Comparison of ENCODE assay signal across 7 cellular contexts in genomic region chr2:99140860-99141109, GRCh38. TPM values are rescaled to one million over a fixed set of nuclear protein-coding genes. Genes with fewer than 3 reads are reported as not detected.
DNase-seq lines count a peak whose midpoint lies in the region; ATAC-seq and TF ChIP-seq lines count a peak whose summit lies in the region.

No MANE protein-coding gene starts in this region.

- H3K36me3 Mint-ChIP-seq in H9 (ENCODE audit: insufficient read depth in 1 of 3, low read depth in 3 of 3) (peaks cover 12 to 24% (median 15%) of the 10 kb centered on the region in 3 experiments), natural killer cell (no peaks in the 10 kb centered on the region)

- intact Hi-C loops in natural killer cell (cut with micrococcal nuclease): loop anchor here (1.0 kb wide), 3 partner anchors 14 to 349 kb away; partner anchors contain the start of genes LIPT1, MITD1, MRPL30 and TSGA10

- H2AFZ ChIP-seq in H9 (ENCODE audit: low read length): no peak overlapping the region

- DNase-seq in H9: no peak
- peak; percentile 41 to 68 for DNase-seq in NOMO-1 (lab: John Stamatoyannopoulos, UW; ENCODE audit: unreplicated experiment in 2 of 2)
- no peak for DNase-seq in effector memory CD4-positive, alpha-beta T cell
- no peak for DNase-seq in natural killer cell
- no peak for DNase-seq in SK-N-DZ (ENCODE audit: low spot score)
- DNase-seq in DMS114 treated with DMSO at 0.1 percent for 48 hours (lab: John Stamatoyannopoulos, UW; ENCODE audit: unreplicated experiment): no peak

- no CpG with 5 or more reads among the region's 21 CpGs for WGBS in H9 (ENCODE audit: extremely low coverage, insufficient read length, low lambda C conversion rate)

- H2BK15ac ChIP-seq in H9 (ENCODE audit: low read depth, low read length): no peak overlapping the region

- H3K23me2 ChIP-seq in H9 (ENCODE audit: insufficient read length, low read depth, low read length, poor library complexity, severe bottlenecking): peaks cover 4% of the 10 kb centered on the region

- peak overlapping the region; percentile 69 for H3K4me3 ChIP-seq in effector memory CD4-positive, alpha-beta T cell (ENCODE audit: insufficient read depth, low read depth, low read length, poor library complexity, severe bottlenecking)

- no peak overlapping the region for H2BK12ac ChIP-seq in H9 (ENCODE audit: insufficient read length, low read depth, low read length)

- peak overlapping the region; percentile 64 for H3K4me2 ChIP-seq in H9 (ENCODE audit: insufficient read depth, insufficient read length, low read length)

- no peak overlapping the region for H4K8ac ChIP-seq in H9 (replicated peaks; ENCODE audit: insufficient read length, low read depth, low read length)

- no peak overlapping the region for H2BK120ac ChIP-seq in H9 (ENCODE audit: low read depth, low read length, poor library complexity, severe bottlenecking)

- no peak overlapping the region for H2BK5ac ChIP-seq in H9 (ENCODE audit: insufficient read length, low read length)

- no peak overlapping the region for H4K5ac ChIP-seq in H9 (ENCODE audit: insufficient read length, low read depth, low read length)

- no peaks in the 10 kb centered on the region for H3K9me3 ChIP-seq in H9 (ENCODE audit: control insufficient read depth, low read depth, low read length)
- H3K9me3 ChIP-seq in effector memory CD4-positive, alpha-beta T cell (ENCODE audit: control insufficient read depth, low read length): no peaks in the 10 kb centered on the region

- no peak overlapping the region for H3T11ph ChIP-seq in H9 (ENCODE audit: low read length)

- H3K27ac Mint-ChIP-seq in H9: peak overlapping the region; percentile 56 to 96 (median 91); a peak in 5 of 7 replicates
- H3K27ac Mint-ChIP-seq in natural killer cell: peak overlapping the region; percentile 96 to 100

- no peak for TF ChIP-seq CTCF in H9 (conservative IDR thresholded peaks at IDR 0.05)
- no peak for TF ChIP-seq CTCF in natural killer cell (IDR thresholded peaks at IDR 0.05)

- H4K91ac ChIP-seq in H9 (ENCODE audit: insufficient read length, low read depth, low read length): no peak overlapping the region

- H3K27ac ChIP-seq in H9 (ENCODE audit: insufficient read length, low read depth, low read length): no peak overlapping the region
- peak overlapping the region; percentile 81 for H3K27ac ChIP-seq in effector memory CD4-positive, alpha-beta T cell (ENCODE audit: insufficient read depth, low read length, poor library complexity, severe bottlenecking)

- H3K9me3 Mint-ChIP-seq in H9 (peaks cover 14 to 24% of the 10 kb centered on the region in 2 experiments), natural killer cell (no peaks in the 10 kb centered on the region)

- H3K18ac ChIP-seq in H9 (ENCODE audit: insufficient read length, low read depth, low read length): no peak overlapping the region

- H3K14ac ChIP-seq in H9 (ENCODE audit: insufficient read depth, low read length): no peak overlapping the region

- H3K56ac ChIP-seq in H9 (ENCODE audit: insufficient read length, low read depth, low read length): no peak overlapping the region

- H3K27me3 ChIP-seq in H9 (ENCODE audit: insufficient read depth, low read length): no peaks in the 10 kb centered on the region
- H3K27me3 ChIP-seq in effector memory CD4-positive, alpha-beta T cell (replicated peaks; ENCODE audit: control insufficient read depth, insufficient read depth, low read length, poor library complexity, severe bottlenecking): no peaks in the 10 kb centered on the region

- peaks cover 11 to 13% of the 10 kb centered on the region in 2 experiments for H3K4me1 Mint-ChIP-seq in H9
- H3K4me1 Mint-ChIP-seq in natural killer cell: peaks cover 23 to 25% of the 10 kb centered on the region in 2 donors

- H3K27me3 Mint-ChIP-seq in H9 (ENCODE audit: low read depth): peaks cover 4% of the 10 kb centered on the region; the same call in 1 of the 2 replicates
- H3K27me3 Mint-ChIP-seq in natural killer cell (ENCODE audit: low read depth in 2 of 2): no peaks in the 10 kb centered on the region

- H3K36me3 ChIP-seq in effector memory CD4-positive, alpha-beta T cell (ENCODE audit: control insufficient read depth, insufficient read depth, low read length): no peaks in the 10 kb centered on the region

- H3K79me2 ChIP-seq in H9 (ENCODE audit: insufficient read depth, low read length): no peaks in the 10 kb centered on the region

- no peaks in the 10 kb centered on the region for H4K20me1 ChIP-seq in H9 (ENCODE audit: control insufficient read depth, insufficient read depth, insufficient read length)

- H3K23ac ChIP-seq in H9 (ENCODE audit: insufficient read length, low read depth, low read length): no peak overlapping the region

- H3K4ac ChIP-seq in H9 (ENCODE audit: low read depth, low read length): no peak overlapping the region

- ATAC-seq in GM18505 (IDR thresholded peaks at IDR 0.05; ENCODE audit: unreplicated experiment) (peak; percentile 27), natural killer cell (peak; percentile 31 to 46 (median 34))

- no peaks in the 10 kb centered on the region for H3K79me1 ChIP-seq in H9 (ENCODE audit: insufficient read depth, low read depth, low read length, poor library complexity, severe bottlenecking)

- TF ChIP-seq POLR2A in GM18505 (IDR thresholded peaks at IDR 0.05; ENCODE audit: borderline replicate concordance, extremely low read depth, insufficient read depth, insufficient read length): no peak

- peak overlapping the region; percentile 64 for H3K9ac ChIP-seq in H9 (ENCODE audit: extremely low read depth, insufficient read length, low read length)

- H2AK5ac ChIP-seq in H9 (ENCODE audit: insufficient read length, low read length): no peak overlapping the region

- no peak overlapping the region for H2BK20ac ChIP-seq in H9 (ENCODE audit: low read depth, low read length, poor library complexity, severe bottlenecking)

- no peaks in the 10 kb centered on the region for H3K4me1 ChIP-seq in H9 (ENCODE audit: insufficient read depth, low read length)
- H3K4me1 ChIP-seq in effector memory CD4-positive, alpha-beta T cell (ENCODE audit: control insufficient read depth, insufficient read depth, low read length, poor library complexity, severe bottlenecking): peaks cover 4% of the 10 kb centered on the region

- H3K4me3 Mint-ChIP-seq in H9: peak overlapping the region; percentile 91 to 96
- H3K4me3 Mint-ChIP-seq in natural killer cell: peak overlapping the region; percentile 97

RNA-seq across cellular contexts. Expression of gene C2orf15, which starts 0.7 kb away (rescaled TPM):
- 5.6 and 6.2 TPM in 2 replicates for total RNA-seq in H9 (2021)
- total RNA-seq in natural killer cell: 1 to 10 TPM; 1.3 to 2.6 (median 1.9) TPM
- polyA plus RNA-seq in SK-N-DZ (2014; cell fraction: cytosol; rRNA removed): 0.76 and 0.85 TPM in 2 replicates
- 0.31 TPM in 1 of 2 replicates, not detected in the other for polyA plus RNA-seq in SK-N-DZ (2014; cell fraction: nucleus; rRNA removed)

RNA-seq across cellular contexts. Expression of gene TSGA10, which starts 14.0 kb away (rescaled TPM):
- 6.1 and 6.3 TPM in 2 replicates for total RNA-seq in H9 (2021)
- total RNA-seq in natural killer cell: 10 to 100 TPM in 2 of 3 donors, 1 to 10 TPM in 1; 8.4 to 16.0 (median 11.5) TPM
- 2.7 and 23.5 TPM in 2 replicates for polyA plus RNA-seq in SK-N-DZ (2014; cell fraction: cytosol; rRNA removed)
- polyA plus RNA-seq in SK-N-DZ (2014; cell fraction: nucleus; rRNA removed): 2.8 and 5.4 TPM in 2 replicates

RNA-seq across cellular contexts. Expression of gene LIPT1, which starts 14.0 kb away (rescaled TPM):
- total RNA-seq in H9 (2021): 6.4 and 8.9 TPM in 2 replicates
- total RNA-seq in natural killer cell: 10 to 100 TPM; 12.0 to 21.4 (median 17.3) TPM
- polyA plus RNA-seq in SK-N-DZ (2014; cell fraction: cytosol; rRNA removed): 14.6 and 14.7 TPM in 2 replicates
- 4.5 and 7.7 TPM in 2 replicates for polyA plus RNA-seq in SK-N-DZ (2014; cell fraction: nucleus; rRNA removed)

RNA-seq across cellular contexts. Expression of gene MITD1, which starts 40.1 kb away (rescaled TPM):
- total RNA-seq in H9 (2021) (35.2 and 39.4 TPM in 2 replicates), natural killer cell (10 to 100 TPM; 22.9 to 33.6 (median 26.7) TPM)
- 35.6 and 48.0 TPM in 2 replicates for polyA plus RNA-seq in SK-N-DZ (2014; cell fraction: cytosol; rRNA removed)
- polyA plus RNA-seq in SK-N-DZ (2014; cell fraction: nucleus; rRNA removed): 112 and 139 TPM in 2 replicates

RNA-seq across cellular contexts. Expression of gene MRPL30, which starts 40.2 kb away (rescaled TPM):
- total RNA-seq in H9 (2021): 50.8 and 51.4 TPM in 2 replicates
- 10 to 100 TPM; 16.0 to 18.6 (median 16.9) TPM for total RNA-seq in natural killer cell
- polyA plus RNA-seq in SK-N-DZ (2014; cell fraction: cytosol; rRNA removed): 91.2 and 94.0 TPM in 2 replicates
- 30.1 and 40.2 TPM in 2 replicates for polyA plus RNA-seq in SK-N-DZ (2014; cell fraction: nucleus; rRNA removed)

Comparison
In these comparisons a context has a peak if more than half of its experiments do, and no peak if none do; other contexts are left out.
1. DNase-seq: peak in NOMO-1 (2 of 2); none in H9 (single experiment), effector memory CD4-positive, alpha-beta T cell (0 of 3), natural killer cell (single experiment), SK-N-DZ (single experiment) and DMS114 treated with DMSO at 0.1 percent for 48 hours (single experiment).